ENCODE assay signal across 8 cellular contexts in the genomic region with DNA sequence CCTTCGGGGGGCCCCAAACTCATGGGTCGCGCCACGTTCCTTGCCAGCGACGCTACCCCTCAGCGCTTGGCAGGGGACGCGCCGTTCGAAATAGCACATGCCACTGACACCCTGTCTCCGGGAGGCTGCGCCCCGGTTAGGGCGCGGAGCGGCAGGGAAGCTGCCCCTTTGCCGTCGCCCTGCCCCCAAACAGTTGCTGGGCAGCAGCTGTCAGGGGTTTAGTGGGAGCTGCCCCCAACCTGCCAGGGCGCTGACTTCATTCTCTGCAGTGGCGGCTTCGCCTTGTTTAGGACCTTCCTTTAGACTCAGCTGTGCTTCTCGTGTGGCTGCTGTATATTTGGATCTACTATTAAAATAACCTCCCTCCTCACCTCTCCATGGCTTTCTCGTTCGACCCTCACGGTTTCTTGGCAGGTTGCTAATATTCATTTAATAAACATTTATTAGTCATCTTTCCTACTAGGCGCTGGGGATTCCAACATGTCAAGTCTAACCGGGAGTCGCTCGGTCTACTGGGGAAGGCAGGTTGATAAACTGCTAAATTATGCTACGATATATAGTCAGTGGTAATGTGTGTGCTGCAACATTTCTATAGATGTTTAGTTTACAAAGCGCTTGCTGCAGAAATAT. TPM values are rescaled to one million over a fixed set of nuclear protein-coding genes. Genes with fewer than 3 reads are reported as not detected.
DNase-seq lines count a peak whose midpoint lies in the region; ATAC-seq, FAIRE-seq and TF ChIP-seq lines count a peak whose summit lies in the region.

No MANE protein-coding gene starts in this region.

- no peak for TF ChIP-seq CTCF in BE2C (IDR thresholded peaks at IDR 0.05; ENCODE audit: low read depth, low read length)
- no peak for TF ChIP-seq CTCF in NB4 (IDR thresholded peaks at IDR 0.05; ENCODE audit: low read depth, low read length)
- TF ChIP-seq CTCF in pancreas (IDR thresholded peaks at IDR 0.05) = no peak

- WGBS in pancreas, 2 donors = 0 to 1% methylated on average over 32 of the region's 32 CpGs

- H3K4me3 ChIP-seq in BE2C (ENCODE audit: low read depth, low read length) = peak overlapping the region; percentile 76
- peak overlapping the region; percentile 89 for H3K4me3 ChIP-seq in NB4 (ENCODE audit: low read depth, low read length)
- H3K4me3 ChIP-seq in pancreas = peak overlapping the region; percentile 62 to 96 (median 70)

- H3K27ac Mint-ChIP-seq in activated T-helper 1 cell treated with anti-CD3 and anti-CD28 coated beads, Interleukin-12 subunit alpha, Interleukin-12 subunit beta, Interleukin-2, Interleukin-4 antibody, amounts not matched to agents 30 ng/mL and 10 ng/mL and 1 ng/mL, durations not matched to agents 14 hours and 24 hours and 36 hours = peak overlapping the region; percentile 87

- H3K4me1 ChIP-seq in BE2C = peaks cover 3% of the 10 kb centered on the region; the same call in 1 of the 2 replicates
- H3K4me1 ChIP-seq in pancreas = peaks cover 0 to 9% (median 9%) of the 10 kb centered on the region in 3 donors

- H3K27ac ChIP-seq in pancreas = peak overlapping the region; percentile 74 to 94 (median 82)

- no peak for TF ChIP-seq POLR2A in NB4 (IDR thresholded peaks at IDR 0.05; ENCODE audit: extremely low read depth, insufficient read length)

- peaks cover 10% of the 10 kb centered on the region for H3K27me3 Mint-ChIP-seq in activated T-helper 1 cell treated with anti-CD3 and anti-CD28 coated beads, Interleukin-12 subunit alpha, Interleukin-12 subunit beta, Interleukin-2, Interleukin-4 antibody, amounts not matched to agents 30 ng/mL and 10 ng/mL and 1 ng/mL, durations not matched to agents 14 hours and 24 hours and 36 hours (ENCODE audit: insufficient read depth)

- no peak for FAIRE-seq in pancreas (lab: Jason Lieb, UNC)

- peaks cover 14% of the 10 kb centered on the region for H3K36me3 Mint-ChIP-seq in activated T-helper 1 cell treated with anti-CD3 and anti-CD28 coated beads, Interleukin-12 subunit alpha, Interleukin-12 subunit beta, Interleukin-2, Interleukin-4 antibody, amounts not matched to agents 30 ng/mL and 10 ng/mL and 1 ng/mL, durations not matched to agents 14 hours and 24 hours and 36 hours (ENCODE audit: low read depth)

- ATAC-seq in GM21367 (IDR thresholded peaks at IDR 0.05; ENCODE audit: unreplicated experiment) (peak; percentile 4), pancreas (peak; percentile 42 to 63 (median 55)), GM21515 (IDR thresholded peaks at IDR 0.05; ENCODE audit: unreplicated experiment) (no peak)

- peaks cover 70% of the 10 kb centered on the region for H3K4me1 Mint-ChIP-seq in activated T-helper 1 cell treated with anti-CD3 and anti-CD28 coated beads, Interleukin-12 subunit alpha, Interleukin-12 subunit beta, Interleukin-2, Interleukin-4 antibody, amounts not matched to agents 30 ng/mL and 10 ng/mL and 1 ng/mL, durations not matched to agents 14 hours and 24 hours and 36 hours (ENCODE audit: low read depth)

- DNase-seq in BE2C = no peak
- DNase-seq in NB4 (ENCODE audit: low read depth) = peak; percentile 70
- DNase-seq in activated T-helper 1 cell treated with anti-CD3 and anti-CD28 coated beads, Interleukin-12 subunit alpha, Interleukin-12 subunit beta, Interleukin-2, Interleukin-4 antibody, amounts not matched to agents 30 ng/mL and 10 ng/mL and 1 ng/mL, durations not matched to agents 14 hours and 24 hours and 36 hours (ENCODE audit: low spot score) = no peak
- peak; percentile 71 for DNase-seq in germinal center (ENCODE audit: low spot score)
- DNase-seq in pancreas = peak in 2 of 6 donors; percentile 48 to 49
- no peak for DNase-seq in H4 (ENCODE audit: low spot score)

- H3K9me3 ChIP-seq in BE2C (no peaks in the 10 kb centered on the region), pancreas (no peaks in the 10 kb centered on the region)

- intact Hi-C loops in activated T-helper 1 cell treated with anti-CD3 and anti-CD28 coated beads, Interleukin-12 subunit alpha, Interleukin-12 subunit beta, Interleukin-2, Interleukin-4 antibody, amounts not matched to agents 30 ng/mL and 10 ng/mL and 1 ng/mL, durations not matched to agents 14 hours and 24 hours and 36 hours (cut with micrococcal nuclease) = loop anchor here (1.0 to 5.0 kb wide), 13 partner anchors 8 to 516 kb away; a partner anchor contains a TSS
- intact Hi-C loops in pancreas (cut with DNase I) = no loop called here

- H3K4me3 Mint-ChIP-seq in activated T-helper 1 cell treated with anti-CD3 and anti-CD28 coated beads, Interleukin-12 subunit alpha, Interleukin-12 subunit beta, Interleukin-2, Interleukin-4 antibody, amounts not matched to agents 30 ng/mL and 10 ng/mL and 1 ng/mL, durations not matched to agents 14 hours and 24 hours and 36 hours = peak overlapping the region; percentile 96

- no peaks in the 10 kb centered on the region for H3K9me3 Mint-ChIP-seq in activated T-helper 1 cell treated with anti-CD3 and anti-CD28 coated beads, Interleukin-12 subunit alpha, Interleukin-12 subunit beta, Interleukin-2, Interleukin-4 antibody, amounts not matched to agents 30 ng/mL and 10 ng/mL and 1 ng/mL, durations not matched to agents 14 hours and 24 hours and 36 hours

- H3K36me3 ChIP-seq in BE2C = no peaks in the 10 kb centered on the region
- no peaks in the 10 kb centered on the region for H3K36me3 ChIP-seq in pancreas

- H3K27me3 ChIP-seq in BE2C (no peaks in the 10 kb centered on the region), pancreas (no peaks in the 10 kb centered on the region)

RNA-seq across cellular contexts. Expression of a gene that starts 0.8 kb away (rescaled TPM):
- 44.4 TPM for polyA plus RNA-seq in BE2C (2012; ENCODE audit: insufficient read depth, insufficient read length, low read depth)
- 138 and 143 TPM in 2 replicates for total RNA-seq in activated T-helper 1 cell treated with anti-CD3 and anti-CD28 coated beads, Interleukin-12 subunit alpha, Interleukin-12 subunit beta, Interleukin-2, Interleukin-4 antibody, amounts not matched to agents 30 ng/mL and 10 ng/mL and 1 ng/mL, durations not matched to agents 14 hours and 24 hours and 36 hours
- 10 to 100 TPM; 35.1 to 51.9 (median 40.0) TPM for total RNA-seq in pancreas
- 10 to 100 TPM; 28.2 to 53.0 TPM for polyA plus RNA-seq in pancreas
- total RNA-seq in H4 (2014; rRNA removed; shearing (Covaris generic)) = 43.0 and 65.6 TPM in 2 replicates

RNA-seq across cellular contexts. Expression of a gene that starts 8.3 kb away (rescaled TPM):
- 213 TPM for polyA plus RNA-seq in BE2C (2012; ENCODE audit: insufficient read depth, insufficient read length, low read depth)
- 221 and 222 TPM in 2 replicates for total RNA-seq in activated T-helper 1 cell treated with anti-CD3 and anti-CD28 coated beads, Interleukin-12 subunit alpha, Interleukin-12 subunit beta, Interleukin-2, Interleukin-4 antibody, amounts not matched to agents 30 ng/mL and 10 ng/mL and 1 ng/mL, durations not matched to agents 14 hours and 24 hours and 36 hours
- total RNA-seq in pancreas = 10 to 100 TPM; 33.9 to 50.1 (median 45.5) TPM
- polyA plus RNA-seq in pancreas = 10 to 100 TPM; 44.2 to 50.1 TPM
- 92.3 and 106 TPM in 2 replicates for total RNA-seq in H4 (2014; rRNA removed; shearing (Covaris generic))

RNA-seq across cellular contexts. Expression of a gene that starts 9.5 kb away (rescaled TPM):
- 365 TPM for polyA plus RNA-seq in BE2C (2012; ENCODE audit: insufficient read depth, insufficient read length, low read depth)
- total RNA-seq in activated T-helper 1 cell treated with anti-CD3 and anti-CD28 coated beads, Interleukin-12 subunit alpha, Interleukin-12 subunit beta, Interleukin-2, Interleukin-4 antibody, amounts not matched to agents 30 ng/mL and 10 ng/mL and 1 ng/mL, durations not matched to agents 14 hours and 24 hours and 36 hours = 2.4 and 3.2 TPM in 2 replicates
- 10 to 100 TPM in 2 of 6 donors, 1 to 10 TPM in 4; 3.1 to 36.7 (median 3.6) TPM for total RNA-seq in pancreas
- polyA plus RNA-seq in pancreas = 10 to 100 TPM in 1 of 2 donors, 1 to 10 TPM in 1; 5.9 to 12.1 TPM
- total RNA-seq in H4 (2014; rRNA removed; shearing (Covaris generic)) = 28.6 and 39.0 TPM in 2 replicates

RNA-seq across cellular contexts. Expression of a gene that starts 37.2 kb away (rescaled TPM):
- not detected for polyA plus RNA-seq in BE2C (2012; ENCODE audit: insufficient read depth, insufficient read length, low read depth)
- total RNA-seq in activated T-helper 1 cell treated with anti-CD3 and anti-CD28 coated beads, Interleukin-12 subunit alpha, Interleukin-12 subunit beta, Interleukin-2, Interleukin-4 antibody, amounts not matched to agents 30 ng/mL and 10 ng/mL and 1 ng/mL, durations not matched to agents 14 hours and 24 hours and 36 hours = 1.7 and 2.0 TPM in 2 replicates
- 10 to 100 TPM in 2 of 6 donors, 1 to 10 TPM in 4; 2.0 to 25.3 (median 4.5) TPM for total RNA-seq in pancreas
- 1 to 10 TPM; 5.8 to 7.7 TPM for polyA plus RNA-seq in pancreas
- 4.9 and 5.8 TPM in 2 replicates for total RNA-seq in H4 (2014; rRNA removed; shearing (Covaris generic))

RNA-seq across cellular contexts. Expression of a gene that starts 47.4 kb away (rescaled TPM):
- polyA plus RNA-seq in BE2C (2012; ENCODE audit: insufficient read depth, insufficient read length, low read depth) = not detected
- total RNA-seq in activated T-helper 1 cell treated with anti-CD3 and anti-CD28 coated beads, Interleukin-12 subunit alpha, Interleukin-12 subunit beta, Interleukin-2, Interleukin-4 antibody, amounts not matched to agents 30 ng/mL and 10 ng/mL and 1 ng/mL, durations not matched to agents 14 hours and 24 hours and 36 hours = not detected in 2 replicates
- total RNA-seq in pancreas = not detected
- 1 to 10 TPM in 1 of 2 donors, under 1 TPM in 1; 0.34 to 1.5 TPM for polyA plus RNA-seq in pancreas
- total RNA-seq in H4 (2014; rRNA removed; shearing (Covaris generic)) = 1.5 and 2.1 TPM in 2 replicates

Comparison
In these comparisons a context has a peak if more than half of its experiments do, and no peak if none do; other contexts are left out.
1. DNase-seq: peak in NB4 (single experiment) and germinal center (single experiment); none in BE2C (single experiment), activated T-helper 1 cell treated with anti-CD3 and anti-CD28 coated beads, Interleukin-12 subunit alpha, Interleukin-12 subunit beta, Interleukin-2, Interleukin-4 antibody, amounts not matched to agents 30 ng/mL and 10 ng/mL and 1 ng/mL, durations not matched to agents 14 hours and 24 hours and 36 hours (single experiment) and H4 (single experiment).
2. Peak in every context shown above with its lines, with median percentiles within 50 percentile points of each other: H3K4me3 ChIP-seq.